Comparison of ENCODE assay signal across 1 cellular context in the genomic region with DNA sequence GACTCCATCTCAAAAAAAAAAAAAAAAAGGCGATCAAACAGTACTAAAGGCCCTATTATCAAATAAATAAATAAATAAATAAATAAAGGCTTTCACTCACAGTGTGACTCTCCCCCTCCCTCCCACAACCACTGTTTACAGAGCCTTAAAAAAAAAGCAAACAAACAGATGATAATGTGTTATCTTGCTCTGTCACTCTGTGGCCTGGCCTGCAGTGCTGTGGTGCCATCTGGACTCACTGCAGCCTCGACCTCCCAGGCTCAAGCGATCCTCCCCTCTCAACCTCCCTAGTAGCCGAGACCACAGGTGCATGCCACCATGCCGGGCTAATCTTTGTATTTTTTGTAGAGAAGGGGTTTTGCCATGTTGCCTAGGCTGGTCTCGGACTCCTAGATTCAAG.
TF ChIP-seq lines count a peak whose summit lies in the region.

No MANE protein-coding gene starts in this region.

TF ChIP-seq in HepG2, 621 proteins besides CTCF, POLR2A, EP300 and RAD21 (continues in another document):
- TF ChIP-seq ZFX (CRISPR knock-in tag; IDR thresholded peaks at IDR 0.05; ENCODE audit: low read depth), result peak; percentile 41
- no peak for TF ChIP-seq ETS1 (CRISPR knock-in tag; IDR thresholded peaks at IDR 0.05)
- peak; percentile 87 for TF ChIP-seq FOXA3 (CRISPR knock-in tag; IDR thresholded peaks at IDR 0.05)
- TF ChIP-seq HNRNPH1 (optimal IDR thresholded peaks at IDR 0.05; ENCODE audit: low read depth, low read length), result no peak
- TF ChIP-seq ZBTB42 (CRISPR knock-in tag; IDR thresholded peaks at IDR 0.05), result no peak
- TF ChIP-seq, protein P1, sequence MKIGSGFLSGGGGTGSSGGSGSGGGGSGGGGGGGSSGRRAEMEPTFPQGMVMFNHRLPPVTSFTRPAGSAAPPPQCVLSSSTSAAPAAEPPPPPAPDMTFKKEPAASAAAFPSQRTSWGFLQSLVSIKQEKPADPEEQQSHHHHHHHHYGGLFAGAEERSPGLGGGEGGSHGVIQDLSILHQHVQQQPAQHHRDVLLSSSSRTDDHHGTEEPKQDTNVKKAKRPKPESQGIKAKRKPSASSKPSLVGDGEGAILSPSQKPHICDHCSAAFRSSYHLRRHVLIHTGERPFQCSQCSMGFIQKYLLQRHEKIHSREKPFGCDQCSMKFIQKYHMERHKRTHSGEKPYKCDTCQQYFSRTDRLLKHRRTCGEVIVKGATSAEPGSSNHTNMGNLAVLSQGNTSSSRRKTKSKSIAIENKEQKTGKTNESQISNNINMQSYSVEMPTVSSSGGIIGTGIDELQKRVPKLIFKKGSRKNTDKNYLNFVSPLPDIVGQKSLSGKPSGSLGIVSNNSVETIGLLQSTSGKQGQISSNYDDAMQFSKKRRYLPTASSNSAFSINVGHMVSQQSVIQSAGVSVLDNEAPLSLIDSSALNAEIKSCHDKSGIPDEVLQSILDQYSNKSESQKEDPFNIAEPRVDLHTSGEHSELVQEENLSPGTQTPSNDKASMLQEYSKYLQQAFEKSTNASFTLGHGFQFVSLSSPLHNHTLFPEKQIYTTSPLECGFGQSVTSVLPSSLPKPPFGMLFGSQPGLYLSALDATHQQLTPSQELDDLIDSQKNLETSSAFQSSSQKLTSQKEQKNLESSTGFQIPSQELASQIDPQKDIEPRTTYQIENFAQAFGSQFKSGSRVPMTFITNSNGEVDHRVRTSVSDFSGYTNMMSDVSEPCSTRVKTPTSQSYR (CRISPR knock-in tag; IDR thresholded peaks at IDR 0.05; ENCODE audit: borderline replicate concordance), result 0 out of 2 replicates have a peak, but pooled peaks have one; percentile 2
- TF ChIP-seq ARID5B (CRISPR knock-in tag; IDR thresholded peaks at IDR 0.05), result 0 out of 2 replicates have a peak, but pooled peaks have one; percentile 17
- no peak for TF ChIP-seq SOX6 (IDR thresholded peaks at IDR 0.05)
- TF ChIP-seq SOX6 (CRISPR knock-in tag; IDR thresholded peaks at IDR 0.05), result 0 out of 2 replicates have a peak, but pooled peaks have one; percentile 6
- TF ChIP-seq GATAD2A (CRISPR knock-in tag; IDR thresholded peaks at IDR 0.05), result peak; percentile 75
- TF ChIP-seq MIXL1 (CRISPR knock-in tag; IDR thresholded peaks at IDR 0.05), result 0 out of 2 replicates have a peak, but pooled peaks have one; percentile 42
- no peak for TF ChIP-seq ZNF407 (CRISPR knock-in tag; IDR thresholded peaks at IDR 0.05; ENCODE audit: not compliant biosample characterization)
- 0 out of 2 replicates have a peak, but pooled peaks have one; percentile 36 for TF ChIP-seq ZNF691 (CRISPR knock-in tag; IDR thresholded peaks at IDR 0.05; ENCODE audit: borderline replicate concordance, low read depth)
- peak; percentile 53; the same call in 1 of the 2 replicates for TF ChIP-seq MIER3 (CRISPR knock-in tag; IDR thresholded peaks at IDR 0.05; ENCODE audit: borderline replicate concordance)
- no peak for TF ChIP-seq NFATC3 (CRISPR knock-in tag; IDR thresholded peaks at IDR 0.05)
- TF ChIP-seq ATF4 (CRISPR knock-in tag; IDR thresholded peaks at IDR 0.05), result 0 out of 4 replicates have a peak, but pooled peaks of 1 of the 2 experiments have one; percentile 30
- TF ChIP-seq RARA (CRISPR knock-in tag; IDR thresholded peaks at IDR 0.05), result 0 out of 2 replicates have a peak, but pooled peaks have one; percentile 9
- peak; percentile 50 for TF ChIP-seq XRCC5 (optimal IDR thresholded peaks at IDR 0.05; ENCODE audit: low read length)
- peak; percentile 85 for TF ChIP-seq FOXP4 (CRISPR knock-in tag; IDR thresholded peaks at IDR 0.05)
- TF ChIP-seq CCDC6 (CRISPR knock-in tag; IDR thresholded peaks at IDR 0.05), result no peak
- TF ChIP-seq SALL1 (CRISPR knock-in tag; IDR thresholded peaks at IDR 0.05), result peak; percentile 31; the same call in 1 of the 2 replicates
- TF ChIP-seq ZNF768 (CRISPR knock-in tag; IDR thresholded peaks at IDR 0.05), result peak; percentile 28; the same call in 1 of the 2 replicates
